In the genomic region with DNA sequence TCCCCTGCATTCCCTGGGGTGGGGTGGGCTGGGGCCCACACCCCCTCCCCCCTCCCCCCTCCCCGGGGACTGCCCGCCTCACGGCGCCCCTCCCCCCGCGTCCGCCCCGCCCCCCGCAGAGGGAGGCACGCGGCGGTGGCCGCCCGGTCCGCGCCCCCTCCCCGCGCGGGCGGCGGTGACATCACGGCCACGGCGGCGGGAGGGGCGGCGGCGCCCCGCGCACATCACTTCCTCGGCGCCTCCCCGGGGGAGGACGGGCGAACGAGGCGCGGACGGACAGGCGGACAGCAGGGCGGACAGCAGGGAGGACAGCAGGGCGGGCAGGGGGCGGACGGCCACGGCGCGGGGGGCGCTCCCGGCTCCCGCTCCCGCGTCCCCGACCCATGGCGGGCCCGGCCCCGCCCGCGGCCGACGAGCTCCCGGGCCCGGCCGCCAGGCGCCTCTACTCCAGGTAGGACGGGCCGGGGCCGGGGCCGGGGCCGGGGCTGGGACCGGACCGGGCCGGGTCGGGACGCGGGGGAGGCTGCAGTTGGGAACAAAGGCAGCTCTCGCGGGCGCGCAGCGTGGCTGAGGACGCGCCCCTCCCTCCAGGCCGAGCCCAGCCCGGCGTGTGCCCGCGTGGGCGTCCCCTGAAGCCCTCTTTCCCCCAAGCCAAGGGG, we compare ENCODE assay signal across 8 cellular contexts. TPM values are rescaled to one million over a fixed set of nuclear protein-coding genes. Genes with fewer than 3 reads are reported as not detected.
A peak's percentile ranks its signal among the peaks of the same experiment; 100 is the strongest.
DNase-seq lines count a peak whose midpoint lies in the region; ATAC-seq and TF ChIP-seq lines count a peak whose summit lies in the region.

A gene with protein sequence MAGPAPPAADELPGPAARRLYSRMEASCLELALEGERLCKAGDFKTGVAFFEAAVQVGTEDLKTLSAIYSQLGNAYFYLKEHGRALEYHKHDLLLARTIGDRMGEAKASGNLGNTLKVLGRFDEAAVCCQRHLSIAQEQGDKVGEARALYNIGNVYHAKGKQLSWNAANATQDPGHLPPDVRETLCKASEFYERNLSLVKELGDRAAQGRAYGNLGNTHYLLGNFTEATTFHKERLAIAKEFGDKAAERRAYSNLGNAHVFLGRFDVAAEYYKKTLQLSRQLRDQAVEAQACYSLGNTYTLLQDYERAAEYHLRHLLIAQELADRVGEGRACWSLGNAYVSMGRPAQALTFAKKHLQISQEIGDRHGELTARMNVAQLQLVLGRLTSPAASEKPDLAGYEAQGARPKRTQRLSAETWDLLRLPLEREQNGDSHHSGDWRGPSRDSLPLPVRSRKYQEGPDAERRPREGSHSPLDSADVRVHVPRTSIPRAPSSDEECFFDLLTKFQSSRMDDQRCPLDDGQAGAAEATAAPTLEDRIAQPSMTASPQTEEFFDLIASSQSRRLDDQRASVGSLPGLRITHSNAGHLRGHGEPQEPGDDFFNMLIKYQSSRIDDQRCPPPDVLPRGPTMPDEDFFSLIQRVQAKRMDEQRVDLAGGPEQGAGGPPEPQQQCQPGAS (plus strand): TSS at position 227 of the 659 bp plus-strand sequence. CDS start 157 bp downstream, at position 384.

- peak; percentile 65 to 75 for ATAC-seq in activated naive CD4-positive, alpha-beta T cell treated with anti-CD3 and anti-CD28 coated beads, Interleukin-2, amount 50 U/mL, for 72 hours
- ATAC-seq in aorta (ENCODE audit: low FRiP score): peak; percentile 44

- no peak for TF ChIP-seq CTCF in OCI-LY3 (IDR thresholded peaks at IDR 0.05; ENCODE audit: low read depth, low read length)

- no peaks in the 10 kb centered on the region for H3K36me3 Mint-ChIP-seq in activated naive CD4-positive, alpha-beta T cell treated with anti-CD3 and anti-CD28 coated beads, Interleukin-2, amount 50 U/mL, for 72 hours

- H3K27ac Mint-ChIP-seq in activated naive CD4-positive, alpha-beta T cell treated with anti-CD3 and anti-CD28 coated beads, Interleukin-2, amount 50 U/mL, for 72 hours: peak within 1 kb of the TSS in 1 of 2 donors; percentile 40

- 0 to 1% methylated on average over 4 to 88 of the region's 88 CpGs for WGBS in aorta, 2 donors

- intact Hi-C loops in aorta (cut with DNase I): loop anchor here in 1 of 2 donors (5.0 kb wide), 1 partner anchor 35 kb away; a partner anchor contains a TSS

- H3K4me2 ChIP-seq in OCI-LY3 (ENCODE audit: low read length): peak within 1 kb of the TSS; percentile 95

- H4K20me1 ChIP-seq in OCI-LY3 (ENCODE audit: insufficient read depth, low read length): no peaks in the 10 kb centered on the region

- H3K9me3 ChIP-seq in OCI-LY3 (ENCODE audit: insufficient read depth, low read length): no peaks in the 10 kb centered on the region
- H3K9me3 ChIP-seq in neuron (ENCODE audit: low read length): no peaks in the 10 kb centered on the region
- no peaks in the 10 kb centered on the region for H3K9me3 ChIP-seq in aorta (ENCODE audit: control insufficient read depth, low read length)

- peak within 1 kb of the TSS; percentile 84 for H2AFZ ChIP-seq in OCI-LY3 (ENCODE audit: low read depth, low read length)
- peak within 1 kb of the TSS; percentile 31 for H2AFZ ChIP-seq in neuron (ENCODE audit: low read depth, low read length)

- peaks cover 25% of the 10 kb centered on the region; the same call in 1 of the 2 replicates for H3K4me1 ChIP-seq in OCI-LY3 (ENCODE audit: low read length)
- H3K4me1 ChIP-seq in neuron (ENCODE audit: insufficient read depth, low read length): peaks cover 34% of the 10 kb centered on the region
- no peaks in the 10 kb centered on the region for H3K4me1 ChIP-seq in aorta (ENCODE audit: control insufficient read depth in 1 of 2, insufficient read depth in 2 of 2, low read length in 2 of 2)

- peak within 1 kb of the TSS; percentile 79 for H3K9ac ChIP-seq in OCI-LY3 (ENCODE audit: low read length)

- H3K27ac ChIP-seq in OCI-LY3 (ENCODE audit: low read length) (no peak within 1 kb of the TSS), aorta (ENCODE audit: low read depth in 1 of 2, low read length in 2 of 2) (peak within 1 kb of the TSS in 1 of 2 donors; percentile 2)

- no peaks in the 10 kb centered on the region for H3K36me3 ChIP-seq in OCI-LY3 (replicated peaks; ENCODE audit: low read depth, low read length)
- peaks cover 4% of the 10 kb centered on the region for H3K36me3 ChIP-seq in neuron (ENCODE audit: insufficient read depth, low read length)
- no peaks in the 10 kb centered on the region for H3K36me3 ChIP-seq in aorta (ENCODE audit: control insufficient read depth in 1 of 2, insufficient read depth in 2 of 2, low read length in 1 of 2)

- H3K27me3 ChIP-seq in OCI-LY3 (ENCODE audit: low read depth, low read length): no peaks in the 10 kb centered on the region
- peaks cover 2% of the 10 kb centered on the region for H3K27me3 ChIP-seq in neuron (ENCODE audit: insufficient read depth, low read length)
- H3K27me3 ChIP-seq in aorta (ENCODE audit: control insufficient read depth in 1 of 2, insufficient read depth in 2 of 2, low read length in 1 of 2): no peaks in the 10 kb centered on the region

- H3K79me2 ChIP-seq in OCI-LY3 (ENCODE audit: low read length): no peaks in the 10 kb centered on the region

- peak within 1 kb of the TSS; percentile 84 for H3K4me3 ChIP-seq in OCI-LY3 (ENCODE audit: low read length)
- H3K4me3 ChIP-seq in neuron (ENCODE audit: low read length): peak within 1 kb of the TSS; percentile 91
- H3K4me3 ChIP-seq in aorta (ENCODE audit: low read length in 2 of 2): peak within 1 kb of the TSS; percentile 36 to 48

- H3K9me3 Mint-ChIP-seq in activated naive CD4-positive, alpha-beta T cell treated with anti-CD3 and anti-CD28 coated beads, Interleukin-2, amount 50 U/mL, for 72 hours: no peaks in the 10 kb centered on the region

- DNase-seq in Daoy (ENCODE audit: low read depth) (peak; percentile 69), glomerular endothelial cell (ENCODE audit: extremely low read depth, low read depth, low spot score) (no peak), aorta (peak in 1 of 2 donors; percentile 89), NCI-H510A (lab: John Stamatoyannopoulos, UW) (no peak), KG1 (lab: John Stamatoyannopoulos, UW) (no peak)
- peak in 1 of 2 donors; percentile 51 for DNase-seq in activated naive CD4-positive, alpha-beta T cell treated with anti-CD3 and anti-CD28 coated beads, Interleukin-2, amount 50 U/mL, for 72 hours (ENCODE audit: low spot score in 2 of 2)

RNA-seq across cellular contexts. Expression of the gene that starts here (rescaled TPM):
- 15.8 and 23.4 TPM in 2 replicates for total RNA-seq in Daoy (2014; rRNA removed; shearing (Covaris generic))
- total RNA-seq in activated naive CD4-positive, alpha-beta T cell treated with anti-CD3 and anti-CD28 coated beads, Interleukin-2, amount 50 U/mL, for 72 hours: 10 to 100 TPM in 1 of 2 donors, 1 to 10 TPM in 1; 8.5 to 12.3 TPM
- total RNA-seq in glomerular endothelial cell (41.9 and 45.0 TPM in 2 replicates), aorta (10 to 100 TPM; 22.7 to 28.9 TPM)
- 10 to 100 TPM in 1 of 2 donors, 1 to 10 TPM in 1; 6.9 to 53.7 TPM for polyA plus RNA-seq in aorta
